9 cellular contexts compared by ENCODE assay signal in the genomic region with DNA sequence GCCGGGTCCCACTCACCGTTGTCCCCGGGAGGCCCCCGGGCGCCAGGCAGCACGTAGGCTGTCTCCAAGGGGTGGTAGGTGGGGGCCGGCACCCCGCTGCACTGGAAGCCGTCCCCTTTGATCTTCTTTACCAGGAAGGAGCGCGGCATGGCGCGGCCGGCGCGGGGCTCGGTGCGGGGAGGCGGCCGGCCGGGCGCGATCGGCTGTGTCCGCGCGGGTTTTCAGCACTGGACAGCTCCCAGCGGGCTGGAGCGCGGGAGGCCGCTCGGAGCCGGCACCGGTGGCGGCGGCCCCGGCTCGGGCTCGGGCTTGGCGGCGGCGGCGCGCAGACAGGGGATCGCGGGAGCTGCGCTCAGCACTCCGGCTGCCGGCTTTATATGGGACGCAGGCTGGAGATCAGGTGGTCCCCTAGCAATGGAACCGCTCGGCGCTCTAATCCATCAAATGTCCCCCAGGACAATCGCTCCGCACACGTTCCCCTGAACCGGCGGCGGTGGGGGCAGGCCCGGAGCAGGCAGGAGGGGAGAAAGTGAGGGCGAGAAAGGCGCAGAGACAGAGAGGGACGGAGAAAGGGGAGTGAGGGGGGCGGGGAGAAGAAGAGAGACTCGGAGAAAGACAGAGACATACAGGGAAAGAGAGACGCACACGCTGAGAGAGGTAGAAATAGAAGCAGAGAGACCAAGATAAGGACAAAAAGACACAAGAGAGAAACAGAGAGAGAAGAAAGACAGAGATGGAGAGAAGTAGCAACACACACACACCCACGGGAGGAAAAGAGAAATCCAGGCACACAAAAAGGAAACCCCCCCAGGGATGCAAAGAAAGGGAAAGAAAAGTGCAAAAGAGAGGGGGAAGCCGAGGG. TPM values are rescaled to one million over a fixed set of nuclear protein-coding genes. Genes with fewer than 3 reads are reported as not detected.
DNase-seq lines count a peak whose midpoint lies in the region; ATAC-seq and TF ChIP-seq lines count a peak whose summit lies in the region.
"Had no signal": no experiment of that assay in that cellular context is flagged by ENCODE, and none has a peak within 500 bp of the region (broad histone marks: within the 10 kb centered on the region; RNA-seq: fewer than 3 reads in every experiment).

Gene SCRT2, minus strand, starts transcription at position 350 of the 862 bp plus-strand sequence. Its CDS starts 201 bp downstream, at position 149.

- DNase-seq in NT2/D1 (ENCODE audit: low read depth, low spot score) (no peak), fibroblast of villous mesenchyme (ENCODE audit: low read depth) (peak; percentile 72), neural progenitor cell (ENCODE audit: low spot score) (peak; percentile 95), NCI-H1092 treated with DMSO at 0.1 percent for 48 hours (lab: John Stamatoyannopoulos, UW) (no peak)
- peak; percentile 43 for DNase-seq in activated T-helper 9 cell treated with anti-CD3 and anti-CD28 coated beads, Interleukin-2, amount 50 U/mL, for 16 hours (ENCODE audit: low read depth)

- no peaks in the 10 kb centered on the region for H3K36me3 Mint-ChIP-seq in neural progenitor cell

- peak; percentile 52 for ATAC-seq in GM19324 (IDR thresholded peaks at IDR 0.05; ENCODE audit: low FRiP score, unreplicated experiment)
- ATAC-seq in HG03521 (IDR thresholded peaks at IDR 0.05; ENCODE audit: unreplicated experiment), result no peak

- H3K79me2 ChIP-seq in neural progenitor cell (ENCODE audit: low read depth), result no peaks in the 10 kb centered on the region

- peak within 1 kb of the TSS; percentile 34 for H3K4me3 ChIP-seq in NT2/D1 (ENCODE audit: insufficient read length, low read depth)
- no peak within 1 kb of the TSS for H3K4me3 ChIP-seq in fibroblast of villous mesenchyme (ENCODE audit: low read depth, low read length)
- H3K4me3 ChIP-seq in neural progenitor cell, result peak within 1 kb of the TSS; percentile 48
- peak within 1 kb of the TSS in 3 of 5 donors; percentile 1 to 46 (median 11) for H3K4me3 ChIP-seq in subcutaneous abdominal adipose tissue (ENCODE audit: low read depth in 1 of 5, low read length in 5 of 5)

- H3K4me2 ChIP-seq in neural progenitor cell, result peak within 1 kb of the TSS; percentile 92

- H3K9me3 ChIP-seq in NT2/D1 (ENCODE audit: insufficient read depth, low read length), result 0 out of 2 replicates have a peak, but pooled peaks cover 2% of the 10 kb centered on the region
- no peaks in the 10 kb centered on the region for H3K9me3 ChIP-seq in neural progenitor cell (ENCODE audit: low read depth)
- no peaks in the 10 kb centered on the region for H3K9me3 ChIP-seq in subcutaneous abdominal adipose tissue (ENCODE audit: control insufficient read depth in 5 of 5, low read length in 5 of 5)
- H3K9me3 ChIP-seq: breast epithelium had no signal

- no peaks in the 10 kb centered on the region for H3K36me3 ChIP-seq in NT2/D1 (ENCODE audit: insufficient read depth, insufficient read length, low read length)
- H3K36me3 ChIP-seq in neural progenitor cell, result no peaks in the 10 kb centered on the region
- no peaks in the 10 kb centered on the region for H3K36me3 ChIP-seq in subcutaneous abdominal adipose tissue (ENCODE audit: control insufficient read depth in 5 of 5, insufficient read depth in 5 of 5, low read length in 5 of 5)
- H3K36me3 ChIP-seq: breast epithelium had no signal

- H3K9me3 Mint-ChIP-seq in neural progenitor cell, result no peaks in the 10 kb centered on the region

- peaks cover 28% of the 10 kb centered on the region for H4K20me1 ChIP-seq in neural progenitor cell (ENCODE audit: low read depth)

- no peak within 1 kb of the TSS for H3K27ac Mint-ChIP-seq in neural progenitor cell

- no peak within 1 kb of the TSS for H3K27ac ChIP-seq in neural progenitor cell
- H3K27ac ChIP-seq in subcutaneous abdominal adipose tissue (ENCODE audit: low read depth, low read length), result no peak within 1 kb of the TSS
- H3K27ac ChIP-seq: breast epithelium had no signal

- H2AFZ ChIP-seq in neural progenitor cell (replicated peaks), result no peak within 1 kb of the TSS

- H3K4me1 ChIP-seq in NT2/D1 (ENCODE audit: insufficient read depth, insufficient read length) (peaks cover 3% of the 10 kb centered on the region), neural progenitor cell (peaks cover 25% of the 10 kb centered on the region), subcutaneous abdominal adipose tissue (ENCODE audit: control insufficient read depth in 5 of 5, insufficient read depth in 5 of 5, low read length in 5 of 5) (peaks cover 0 to 33% (median 13%) of the 10 kb centered on the region in 5 donors)

- H3K27me3 Mint-ChIP-seq in neural progenitor cell (ENCODE audit: insufficient read depth, low read depth), result peaks cover 53% of the 10 kb centered on the region

- H3K9ac ChIP-seq in NT2/D1 (ENCODE audit: insufficient read length, low read depth) (peak within 1 kb of the TSS; percentile 57), neural progenitor cell (no peak within 1 kb of the TSS), subcutaneous abdominal adipose tissue (ENCODE audit: low read length in 5 of 5) (no peak within 1 kb of the TSS)

- H3K4me3 Mint-ChIP-seq in neural progenitor cell, result peak within 1 kb of the TSS; percentile 81

- peaks cover 19% of the 10 kb centered on the region for H3F3A ChIP-seq in neural progenitor cell (ENCODE audit: low read depth)

- H3K27me3 ChIP-seq in NT2/D1 (ENCODE audit: insufficient read depth, insufficient read length) (peaks cover 46% of the 10 kb centered on the region), neural progenitor cell (peaks cover 72% of the 10 kb centered on the region), subcutaneous abdominal adipose tissue (ENCODE audit: control insufficient read depth in 5 of 5, insufficient read depth in 4 of 5, low read length in 5 of 5) (peaks cover 27 to 55% (median 46%) of the 10 kb centered on the region in 5 donors)

- H3K4me1 Mint-ChIP-seq in neural progenitor cell, result peaks cover 16% of the 10 kb centered on the region

- TF ChIP-seq CTCF in fibroblast of villous mesenchyme (IDR thresholded peaks at IDR 0.05; ENCODE audit: insufficient read depth, low read depth, low read length) (no peak), neural progenitor cell (IDR thresholded peaks at IDR 0.05) (no peak)

RNA-seq across cellular contexts. Expression of gene SCRT2, which starts in this region (rescaled TPM):
- total RNA-seq in fibroblast of villous mesenchyme (not detected in 2 replicates), neural progenitor cell (ENCODE audit: low replicate concordance) (not detected in 2 replicates)
- total RNA-seq: breast epithelium had no signal

Comparison
In these comparisons a context has a peak if more than half of its experiments do, and no peak if none do; other contexts are left out.
1. Peak in DNase-seq in fibroblast of villous mesenchyme; RNA of the gene not detected or under 1 TPM.
2. Peak in DNase-seq, H3K4me3 ChIP-seq and H3K4me2 ChIP-seq in neural progenitor cell; RNA of the gene not detected or under 1 TPM.